21 cellular contexts compared by ENCODE assay signal in genomic region chr7:112019932-112020331, GRCh38.
A peak's percentile ranks its signal among the peaks of the same experiment; 100 is the strongest.
DNase-seq lines count a peak whose midpoint lies in the region; ATAC-seq, FAIRE-seq and TF ChIP-seq lines count a peak whose summit lies in the region.
"Had no signal": no experiment of that assay in that cellular context is flagged by ENCODE, and none has a peak within 500 bp of the region (broad histone marks: within the 10 kb centered on the region; RNA-seq: fewer than 3 reads in every experiment).

No MANE protein-coding gene starts in this region.

- WGBS in HepG2 (ENCODE audit: low lambda C conversion rate): 50% methylated on average over 1 of the region's 1 CpG
- 55 to 59% methylated on average over 1 of the region's 1 CpG for WGBS in pancreas, 2 donors

- peaks cover 23% of the 10 kb centered on the region for H3K4me1 ChIP-seq in HepG2 (ENCODE audit: insufficient read depth, low read length)
- peaks cover 0 to 19% (median 17%) of the 10 kb centered on the region in 3 donors for H3K4me1 ChIP-seq in pancreas
- H3K4me1 ChIP-seq: BE2C had no signal

- H3K4me3 ChIP-seq in bronchial epithelial cell (ENCODE audit: low read depth, low read length) (no peak overlapping the region), epithelial cell of esophagus (ENCODE audit: low read length) (no peak overlapping the region), HepG2 (replicated peaks in 1 of 3; ENCODE audit: insufficient read depth in 1 of 3, low read depth in 2 of 3, low read length in 3 of 3) (no peak overlapping the region), pancreas (no peak overlapping the region)
- H3K4me3 ChIP-seq: GM23338 had no signal

- peak; percentile 31 for DNase-seq in bronchial epithelial cell (ENCODE audit: low read depth)
- DNase-seq in epithelial cell of esophagus (ENCODE audit: low read depth): peak; percentile 21
- DNase-seq in HepG2 (ENCODE audit: low spot score): peak; percentile 40
- no peak for DNase-seq in pancreas
- no peak for DNase-seq in NCI-H2029 (lab: John Stamatoyannopoulos, UW)
- DNase-seq in activated T-helper 1 cell treated with anti-CD3 and anti-CD28 coated beads, Interleukin-12 subunit alpha, Interleukin-12 subunit beta, Interleukin-2, Interleukin-4 antibody, amounts not matched to agents 30 ng/mL and 10 ng/mL and 1 ng/mL, durations not matched to agents 14 hours and 24 hours and 36 hours (ENCODE audit: low spot score): no peak
- DNase-seq in superior temporal gyrus (ENCODE audit: extremely low spot score): no peak
- DNase-seq: ACHN; BE2C; C1 segment of cervical spinal cord; CD4-positive, CD25-positive, alpha-beta regulatory T cell; CD8-positive, alpha-beta memory T cell; COR-L47; DMS 273 treated with DMSO at 0.1 percent for 48 hours; DMS79 treated with DMSO at 0.1 percent for 48 hours; GF-D8; HCEC 1CT; IMR-90 had no signal

- H3K9me3 Mint-ChIP-seq in activated T-helper 1 cell treated with anti-CD3 and anti-CD28 coated beads, Interleukin-12 subunit alpha, Interleukin-12 subunit beta, Interleukin-2, Interleukin-4 antibody, amounts not matched to agents 30 ng/mL and 10 ng/mL and 1 ng/mL, durations not matched to agents 14 hours and 24 hours and 36 hours: no peaks in the 10 kb centered on the region
- H3K9me3 Mint-ChIP-seq: GM23338 had no signal

- CTCF ChIA-PET in HepG2 (lab: Yijun Ruan, JAX; ENCODE audit: low intra/inter-chr PET ratio, low total read pairs): no interaction called here

- no peak for TF ChIP-seq RAD21 in HepG2 (CRISPR knock-in tag; IDR thresholded peaks at IDR 0.05)

- no peaks in the 10 kb centered on the region for H3K4me1 Mint-ChIP-seq in activated T-helper 1 cell treated with anti-CD3 and anti-CD28 coated beads, Interleukin-12 subunit alpha, Interleukin-12 subunit beta, Interleukin-2, Interleukin-4 antibody, amounts not matched to agents 30 ng/mL and 10 ng/mL and 1 ng/mL, durations not matched to agents 14 hours and 24 hours and 36 hours (ENCODE audit: low read depth)
- H3K4me1 Mint-ChIP-seq: CD4-positive, CD25-positive, alpha-beta regulatory T cell; CD8-positive, alpha-beta memory T cell had no signal

- TF ChIP-seq POLR2A in HepG2 (IDR thresholded peaks at IDR 0.05; ENCODE audit: insufficient read depth in 1 of 2, low read depth in 2 of 2, low read length in 2 of 2): no peak

- POLR2A ChIA-PET in HepG2 (lab: Yijun Ruan, JAX): interaction anchor here (0.9 kb wide), 1 partner anchor 431 kb away, joined by 3 read pairs; no protein-coding TSS in a partner anchor

- in situ Hi-C loops in HepG2 (cut with HindIII; ENCODE audit: extremely low pct_ligation_motif_present, low pct_unique_long_range_greater_than_20kb): no loop called here

- no peaks in the 10 kb centered on the region for H3K79me2 ChIP-seq in HepG2 (ENCODE audit: insufficient read depth, low read length)

- no peak overlapping the region for H3K27ac ChIP-seq in HepG2 (ENCODE audit: extremely low read length, insufficient read depth, low read length)
- no peak overlapping the region for H3K27ac ChIP-seq in pancreas
- H3K27ac ChIP-seq: HL-60 had no signal

- no TSS peak for BruUV-seq in HepG2 (replicated peaks; lab: Mats Ljungman, UMichigan)

- no peak for FAIRE-seq in bronchial epithelial cell (lab: Jason Lieb, UNC)
- FAIRE-seq in HepG2 (lab: Jason Lieb, UNC): no peak
- no peak for FAIRE-seq in pancreas (lab: Jason Lieb, UNC)
- FAIRE-seq: H54 had no signal

- peaks cover 4% of the 10 kb centered on the region for H3K27me3 Mint-ChIP-seq in activated T-helper 1 cell treated with anti-CD3 and anti-CD28 coated beads, Interleukin-12 subunit alpha, Interleukin-12 subunit beta, Interleukin-2, Interleukin-4 antibody, amounts not matched to agents 30 ng/mL and 10 ng/mL and 1 ng/mL, durations not matched to agents 14 hours and 24 hours and 36 hours (ENCODE audit: insufficient read depth)
- H3K27me3 Mint-ChIP-seq: CD4-positive, CD25-positive, alpha-beta regulatory T cell had no signal

- H3K4me2 ChIP-seq in HepG2 (ENCODE audit: low read depth, low read length): no peak overlapping the region
- H3K4me2 ChIP-seq: GM23338 had no signal

- ATAC-seq in HepG2 (peak; percentile 69), pancreas (peak in 3 of 4 donors; percentile 39 to 71 (median 60))
- ATAC-seq: GM23338 had no signal

- TF ChIP-seq EP300 in HepG2 (IDR thresholded peaks at IDR 0.05; ENCODE audit: low read depth in 2 of 2, low read length in 2 of 2) (no peak), HepG2 (CRISPR knock-in tag; IDR thresholded peaks at IDR 0.05; ENCODE audit: borderline replicate concordance) (no peak)

- no peaks in the 10 kb centered on the region for H3K36me3 Mint-ChIP-seq in activated T-helper 1 cell treated with anti-CD3 and anti-CD28 coated beads, Interleukin-12 subunit alpha, Interleukin-12 subunit beta, Interleukin-2, Interleukin-4 antibody, amounts not matched to agents 30 ng/mL and 10 ng/mL and 1 ng/mL, durations not matched to agents 14 hours and 24 hours and 36 hours (ENCODE audit: low read depth)
- H3K36me3 Mint-ChIP-seq: CD4-positive, CD25-positive, alpha-beta regulatory T cell; CD8-positive, alpha-beta memory T cell had no signal

- intact Hi-C loops in HepG2 (cut with micrococcal nuclease; ENCODE audit: unreplicated experiment): no loop called here
- intact Hi-C loops in pancreas (cut with DNase I): no loop called here
- intact Hi-C loops in activated T-helper 1 cell treated with anti-CD3 and anti-CD28 coated beads, Interleukin-12 subunit alpha, Interleukin-12 subunit beta, Interleukin-2, Interleukin-4 antibody, amounts not matched to agents 30 ng/mL and 10 ng/mL and 1 ng/mL, durations not matched to agents 14 hours and 24 hours and 36 hours (cut with micrococcal nuclease): no loop called here

- H3K27me3 ChIP-seq in bronchial epithelial cell (ENCODE audit: control insufficient read depth, insufficient read depth, low read length) (no peaks in the 10 kb centered on the region), HepG2 (ENCODE audit: control insufficient read depth in 1 of 2, insufficient read depth in 2 of 2, low read length in 2 of 2) (no peaks in the 10 kb centered on the region), pancreas (no peaks in the 10 kb centered on the region)
- H3K27me3 ChIP-seq: BE2C had no signal

- TF ChIP-seq CTCF in bronchial epithelial cell (IDR thresholded peaks at IDR 0.05; ENCODE audit: insufficient read depth, low read length, severe bottlenecking) (no peak), epithelial cell of esophagus (IDR thresholded peaks at IDR 0.05; ENCODE audit: insufficient read depth, low read depth, low read length, missing control alignments) (no peak), HepG2 (CRISPR knock-in tag; IDR thresholded peaks at IDR 0.05) (no peak), pancreas (IDR thresholded peaks at IDR 0.05) (no peak)

- no peak overlapping the region for H3K9ac ChIP-seq in HepG2 (ENCODE audit: insufficient read depth, low read depth, low read length)

- H4K20me1 ChIP-seq in HepG2 (ENCODE audit: insufficient read depth, low read length): no peaks in the 10 kb centered on the region

- no peak overlapping the region for H3K27ac Mint-ChIP-seq in activated T-helper 1 cell treated with anti-CD3 and anti-CD28 coated beads, Interleukin-12 subunit alpha, Interleukin-12 subunit beta, Interleukin-2, Interleukin-4 antibody, amounts not matched to agents 30 ng/mL and 10 ng/mL and 1 ng/mL, durations not matched to agents 14 hours and 24 hours and 36 hours
- H3K27ac Mint-ChIP-seq: CD4-positive, CD25-positive, alpha-beta regulatory T cell; CD8-positive, alpha-beta memory T cell; GM23338 had no signal

- no peaks in the 10 kb centered on the region for H3K36me3 ChIP-seq in bronchial epithelial cell (ENCODE audit: control insufficient read depth, insufficient read depth, low read length)
- no peaks in the 10 kb centered on the region for H3K36me3 ChIP-seq in HepG2 (replicated peaks in 1 of 2; ENCODE audit: control insufficient read depth in 1 of 2, insufficient read depth in 2 of 2, low read length in 2 of 2)
- no peaks in the 10 kb centered on the region for H3K36me3 ChIP-seq in pancreas
- H3K36me3 ChIP-seq: BE2C had no signal

- no peak overlapping the region for H2AFZ ChIP-seq in HepG2 (ENCODE audit: low read length)
- H2AFZ ChIP-seq: GM23338 had no signal

- H3K4me3 Mint-ChIP-seq in activated T-helper 1 cell treated with anti-CD3 and anti-CD28 coated beads, Interleukin-12 subunit alpha, Interleukin-12 subunit beta, Interleukin-2, Interleukin-4 antibody, amounts not matched to agents 30 ng/mL and 10 ng/mL and 1 ng/mL, durations not matched to agents 14 hours and 24 hours and 36 hours: no peak overlapping the region
- H3K4me3 Mint-ChIP-seq: CD4-positive, CD25-positive, alpha-beta regulatory T cell; CD8-positive, alpha-beta memory T cell; GM23338 had no signal

- H3K9me3 ChIP-seq in HepG2 (ENCODE audit: low read length): no peaks in the 10 kb centered on the region
- no peaks in the 10 kb centered on the region for H3K9me3 ChIP-seq in pancreas
- H3K9me3 ChIP-seq: BE2C had no signal

TF ChIP-seq in HepG2, 621 proteins besides CTCF, POLR2A, EP300 and RAD21 (continues in another document):
- TF ChIP-seq ZNF577 (CRISPR knock-in tag; IDR thresholded peaks at IDR 0.05; ENCODE audit: borderline replicate concordance, low read depth) (no peak), KLF11 (CRISPR knock-in tag; IDR thresholded peaks at IDR 0.05) (no peak), ZFY (CRISPR knock-in tag; IDR thresholded peaks at IDR 0.05) (no peak), CHD4 (IDR thresholded peaks at IDR 0.05; ENCODE audit: borderline replicate concordance, low read length) (no peak), SMARCC2 (IDR thresholded peaks at IDR 0.05) (no peak)

Comparison
In these comparisons a context has a peak if more than half of its experiments do, and no peak if none do; other contexts are left out.
1. DNase-seq: peak in bronchial epithelial cell (single experiment), epithelial cell of esophagus (single experiment) and HepG2 (single experiment); none in pancreas (0 of 6), NCI-H2029 (single experiment), activated T-helper 1 cell treated with anti-CD3 and anti-CD28 coated beads, Interleukin-12 subunit alpha, Interleukin-12 subunit beta, Interleukin-2, Interleukin-4 antibody, amounts not matched to agents 30 ng/mL and 10 ng/mL and 1 ng/mL, durations not matched to agents 14 hours and 24 hours and 36 hours (single experiment) and superior temporal gyrus (single experiment).